In the genomic region with DNA sequence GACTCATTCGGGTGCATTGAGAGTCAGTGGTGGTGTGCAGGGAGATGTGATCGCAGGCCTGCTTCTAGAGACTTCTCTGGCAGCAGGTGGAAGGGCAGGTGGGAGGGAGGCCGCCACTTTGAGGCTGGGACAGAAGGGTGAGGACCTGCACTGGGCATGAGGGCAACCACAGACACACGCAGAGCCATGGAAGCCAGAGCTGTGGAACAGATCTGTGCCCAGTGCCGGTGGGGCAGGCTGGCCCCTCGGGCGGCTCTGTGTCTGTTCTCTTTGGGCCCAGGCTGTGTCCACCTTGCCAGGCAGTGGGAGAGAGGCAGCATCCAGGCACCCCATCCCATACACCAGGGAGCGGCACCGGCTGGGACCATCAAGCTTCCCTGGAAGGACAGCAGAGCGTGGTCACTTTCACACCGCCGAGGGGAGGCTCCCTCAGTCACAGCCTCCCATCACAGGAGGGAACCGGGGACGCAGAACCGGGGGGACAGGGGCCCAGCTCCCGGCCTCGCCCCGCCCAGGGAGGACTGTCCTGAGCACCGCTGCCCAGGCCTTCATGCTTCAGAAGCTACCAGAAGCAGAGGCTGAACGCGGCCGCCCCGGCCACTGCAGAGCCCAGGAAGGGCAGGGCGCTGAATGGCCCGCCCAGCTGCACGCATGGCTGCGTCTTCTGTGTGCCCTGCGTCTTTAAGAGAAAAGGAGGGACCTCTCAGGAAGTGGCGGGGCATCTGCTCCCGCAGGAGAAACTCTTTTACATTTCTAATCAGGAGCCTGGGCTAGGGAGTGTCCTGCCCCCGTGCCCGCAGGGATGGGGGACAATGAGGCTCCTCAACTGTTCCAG, we compare ENCODE assay signal across 8 cellular contexts. TPM values are rescaled to one million over a fixed set of nuclear protein-coding genes. Genes with fewer than 3 reads are reported as not detected.
DNase-seq lines count a peak whose midpoint lies in the region; ATAC-seq and TF ChIP-seq lines count a peak whose summit lies in the region.

No MANE protein-coding gene starts in this region.

- H3K9ac ChIP-seq in OCI-LY1 (ENCODE audit: low read length) = no peak overlapping the region; the same call in 1 of the 2 replicates

- H3K9me3 Mint-ChIP-seq in activated T-cell treated with anti-CD3 and anti-CD28 coated beads, Interleukin-2, amount 50 U/mL, for 4 hours = no peaks in the 10 kb centered on the region

- DNase-seq in activated T-cell treated with anti-CD3 and anti-CD28 coated beads, Interleukin-2, amount 50 U/mL, for 4 hours = no peak
- DNase-seq in activated T-cell treated with anti-CD3 and anti-CD28 coated beads for 4 hours (no peak), foreskin keratinocyte (no peak), psoas muscle (no peak), NCI-H2107 (lab: John Stamatoyannopoulos, UW) (no peak), GM20000 (ENCODE audit: low spot score) (no peak), RWPE1 (ENCODE audit: low spot score) (no peak)

- 46 to 51% (median 49%) methylated on average over 25 to 32 of the region's 32 CpGs for WGBS in psoas muscle, 3 donors

- peaks cover 5% of the 10 kb centered on the region; the same call in 1 of the 2 replicates for H3K27me3 ChIP-seq in OCI-LY1 (ENCODE audit: insufficient read depth, low read length)
- peaks cover 18% of the 10 kb centered on the region for H3K27me3 ChIP-seq in foreskin keratinocyte
- peaks cover 0 to 59% (median 15%) of the 10 kb centered on the region in 3 donors for H3K27me3 ChIP-seq in psoas muscle (ENCODE audit: insufficient read depth in 3 of 3, low read length in 2 of 3)

- peak overlapping the region; percentile 61; the same call in 1 of the 2 replicates for H2AFZ ChIP-seq in OCI-LY1 (ENCODE audit: low read length)

- H3K4me2 ChIP-seq in OCI-LY1 (ENCODE audit: low read length) = peak overlapping the region; percentile 75

- H3K79me2 ChIP-seq in OCI-LY1 (ENCODE audit: insufficient read depth, low read length) = no peaks in the 10 kb centered on the region

- no peaks in the 10 kb centered on the region for H4K20me1 ChIP-seq in OCI-LY1 (ENCODE audit: insufficient read depth, low read length)

- H3K4me1 Mint-ChIP-seq in activated T-cell treated with anti-CD3 and anti-CD28 coated beads, Interleukin-2, amount 50 U/mL, for 4 hours (ENCODE audit: low read depth) = peaks cover 17% of the 10 kb centered on the region

- no peaks in the 10 kb centered on the region; the same call in 1 of the 2 replicates for H3K36me3 ChIP-seq in OCI-LY1 (ENCODE audit: insufficient read depth, low read length)
- no peaks in the 10 kb centered on the region for H3K36me3 ChIP-seq in psoas muscle (ENCODE audit: insufficient read depth in 1 of 2, low read depth in 1 of 2)

- H3K27me3 Mint-ChIP-seq in activated T-cell treated with anti-CD3 and anti-CD28 coated beads, Interleukin-2, amount 50 U/mL, for 4 hours (ENCODE audit: low read depth) = peaks cover 50% of the 10 kb centered on the region

- CTCF ChIA-PET in RWPE1 (lab: Yijun Ruan, JAX) = no interaction called here

- intact Hi-C loops in psoas muscle (cut with DNase I) = no loop called here

- H3K4me3 ChIP-seq in OCI-LY1 (ENCODE audit: low read depth, low read length, poor library complexity, severe bottlenecking) (peak overlapping the region; percentile 49), psoas muscle (peak overlapping the region; percentile 52)

- TF ChIP-seq CTCF in OCI-LY1 (IDR thresholded peaks at IDR 0.05; ENCODE audit: low read length) (no peak), foreskin keratinocyte (conservative IDR thresholded peaks at IDR 0.05) (no peak), psoas muscle (IDR thresholded peaks at IDR 0.05) (no peak), GM20000 (IDR thresholded peaks at IDR 0.05; ENCODE audit: extremely low read depth, missing control alignments) (no peak), RWPE1 (conservative IDR thresholded peaks at IDR 0.05; ENCODE audit: low read depth) (no peak)

- peak overlapping the region; percentile 80 for H3K4me3 Mint-ChIP-seq in activated T-cell treated with anti-CD3 and anti-CD28 coated beads, Interleukin-2, amount 50 U/mL, for 4 hours

- H3K27ac ChIP-seq in OCI-LY1 (ENCODE audit: low read depth, low read length, poor library complexity, severe bottlenecking) (no peak overlapping the region), foreskin keratinocyte (no peak overlapping the region), psoas muscle (no peak overlapping the region), RWPE1 (no peak overlapping the region)

- no peaks in the 10 kb centered on the region for H3K36me3 Mint-ChIP-seq in activated T-cell treated with anti-CD3 and anti-CD28 coated beads, Interleukin-2, amount 50 U/mL, for 4 hours (ENCODE audit: insufficient read depth)

- ATAC-seq in activated T-cell treated with anti-CD3 and anti-CD28 coated beads, Interleukin-2, amount 50 U/mL, for 4 hours = peak; percentile 23 to 44
- ATAC-seq in foreskin keratinocyte = peak; percentile 36
- ATAC-seq in psoas muscle = peak in 2 of 4 donors; percentile 44

- no peaks in the 10 kb centered on the region for H3K9me3 ChIP-seq in OCI-LY1 (ENCODE audit: low read length)
- no peaks in the 10 kb centered on the region for H3K9me3 ChIP-seq in psoas muscle

- H3K9me2 ChIP-seq in OCI-LY1 (ENCODE audit: low read depth, low read length) = no peaks in the 10 kb centered on the region

- no peaks in the 10 kb centered on the region for H3F3A ChIP-seq in OCI-LY1 (ENCODE audit: insufficient read depth, low read length)

- POLR2A ChIA-PET in RWPE1 (lab: Yijun Ruan, JAX; ENCODE audit: low non-redundant PET) = no interaction called here

- H3K4me1 ChIP-seq in OCI-LY1 (ENCODE audit: insufficient read depth, low read length, severe bottlenecking) (peaks cover 13% of the 10 kb centered on the region), foreskin keratinocyte (no peaks in the 10 kb centered on the region), psoas muscle (no peaks in the 10 kb centered on the region)

RNA-seq across cellular contexts. Expression of gene EN2, which starts 32.1 kb away (rescaled TPM):
- total RNA-seq in activated T-cell treated with anti-CD3 and anti-CD28 coated beads, Interleukin-2, amount 50 U/mL, for 4 hours = not detected
- total RNA-seq in foreskin keratinocyte (not detected in 2 replicates), psoas muscle (under 1 TPM; 0.21 to 0.73 (median 0.44) TPM)
- polyA plus RNA-seq in foreskin keratinocyte (not detected in 2 replicates), psoas muscle (1 to 10 TPM in 1 of 3 donors, under 1 TPM in 2; 0.13 to 1.3 (median 0.16) TPM)

RNA-seq across cellular contexts. Expression of gene CNPY1, which starts 56.3 kb away (rescaled TPM):
- not detected for total RNA-seq in activated T-cell treated with anti-CD3 and anti-CD28 coated beads, Interleukin-2, amount 50 U/mL, for 4 hours
- not detected in 2 replicates for total RNA-seq in foreskin keratinocyte
- polyA plus RNA-seq in foreskin keratinocyte = not detected in 2 replicates
- not detected for total RNA-seq in psoas muscle
- polyA plus RNA-seq in psoas muscle = not detected
